In genomic region chr1:52502789-52503188, GRCh38 we compare ENCODE assay signal across 1 cellular context.
TF ChIP-seq lines count a peak whose summit lies in the region.

No MANE protein-coding gene starts in this region.

TF ChIP-seq in WTC11, 78 proteins besides CTCF, POLR2A, EP300 and RAD21 (continued from another document):
- TF ChIP-seq ZNF512 (CRISPR knock-in tag; IDR thresholded peaks at IDR 0.05; ENCODE audit: borderline replicate concordance): no peak
- TF ChIP-seq ATF1 (CRISPR knock-in tag; IDR thresholded peaks at IDR 0.05): no peak
- no peak for TF ChIP-seq RELA (CRISPR knock-in tag; IDR thresholded peaks at IDR 0.05; ENCODE audit: borderline replicate concordance)
- TF ChIP-seq CREM (CRISPR knock-in tag; IDR thresholded peaks at IDR 0.05): no peak
- TF ChIP-seq NFYB (CRISPR knock-in tag; conservative IDR thresholded peaks at IDR 0.05; ENCODE audit: low read depth): no peak
- TF ChIP-seq ATF2 (CRISPR knock-in tag; IDR thresholded peaks at IDR 0.05; ENCODE audit: borderline replicate concordance, low read depth): no peak
- no peak for TF ChIP-seq NR3C1 (CRISPR knock-in tag; conservative IDR thresholded peaks at IDR 0.05; ENCODE audit: low read depth)
- TF ChIP-seq GTF2I (CRISPR knock-in tag; conservative IDR thresholded peaks at IDR 0.05): no peak
- no peak for TF ChIP-seq TEAD4 (CRISPR knock-in tag; IDR thresholded peaks at IDR 0.05)
- no peak for TF ChIP-seq NR1H2 (CRISPR knock-in tag; IDR thresholded peaks at IDR 0.05)
- TF ChIP-seq SMAD3 (CRISPR knock-in tag; IDR thresholded peaks at IDR 0.05; ENCODE audit: borderline replicate concordance): no peak
- TF ChIP-seq AFF4 (CRISPR knock-in tag; IDR thresholded peaks at IDR 0.05; ENCODE audit: borderline replicate concordance): no peak
- TF ChIP-seq FOXP4 (CRISPR knock-in tag; IDR thresholded peaks at IDR 0.05): no peak
- no peak for TF ChIP-seq SP1 (CRISPR knock-in tag; conservative IDR thresholded peaks at IDR 0.05)
- no peak for TF ChIP-seq TP53 (CRISPR knock-in tag; IDR thresholded peaks at IDR 0.05)
